ENCODE assay signal across 1 cellular context in the genomic region with DNA sequence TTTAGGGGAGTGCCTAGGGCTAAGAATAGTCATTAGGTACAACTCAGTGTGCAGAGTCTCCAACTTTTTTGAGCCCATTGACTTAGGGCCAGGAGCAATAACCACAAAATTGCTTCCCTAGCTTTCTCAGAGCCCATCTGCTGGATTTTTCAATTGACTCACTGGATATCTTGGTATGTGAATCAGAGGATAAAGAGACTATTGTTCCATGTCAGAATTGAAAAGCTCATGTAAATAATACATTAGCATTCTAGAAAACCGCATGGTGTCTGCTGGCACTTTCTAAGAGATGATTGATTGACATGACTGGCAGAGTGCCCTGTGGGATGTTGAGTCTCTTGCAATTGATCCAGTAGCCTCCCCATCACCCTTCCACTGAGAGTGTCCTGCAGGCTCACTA.
TF ChIP-seq lines count a peak whose summit lies in the region.

No MANE protein-coding gene starts in this region.

TF ChIP-seq in WTC11, 78 proteins besides CTCF, POLR2A, EP300 and RAD21 (continued from another document):
- TF ChIP-seq, protein P1, sequence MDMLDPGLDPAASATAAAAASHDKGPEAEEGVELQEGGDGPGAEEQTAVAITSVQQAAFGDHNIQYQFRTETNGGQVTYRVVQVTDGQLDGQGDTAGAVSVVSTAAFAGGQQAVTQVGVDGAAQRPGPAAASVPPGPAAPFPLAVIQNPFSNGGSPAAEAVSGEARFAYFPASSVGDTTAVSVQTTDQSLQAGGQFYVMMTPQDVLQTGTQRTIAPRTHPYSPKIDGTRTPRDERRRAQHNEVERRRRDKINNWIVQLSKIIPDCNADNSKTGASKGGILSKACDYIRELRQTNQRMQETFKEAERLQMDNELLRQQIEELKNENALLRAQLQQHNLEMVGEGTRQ (CRISPR knock-in tag; IDR thresholded peaks at IDR 0.05): no peak
- TF ChIP-seq NR2C2 (CRISPR knock-in tag; IDR thresholded peaks at IDR 0.05) (no peak), EMX1 (CRISPR knock-in tag; IDR thresholded peaks at IDR 0.05) (no peak), GRHL2 (CRISPR knock-in tag; IDR thresholded peaks at IDR 0.05; ENCODE audit: insufficient replicate concordance, severe bottlenecking) (no peak), NFE2L1 (CRISPR knock-in tag; IDR thresholded peaks at IDR 0.05) (no peak), ZNF219 (CRISPR knock-in tag; IDR thresholded peaks at IDR 0.05; ENCODE audit: borderline replicate concordance) (no peak)
- TF ChIP-seq, protein P2, sequence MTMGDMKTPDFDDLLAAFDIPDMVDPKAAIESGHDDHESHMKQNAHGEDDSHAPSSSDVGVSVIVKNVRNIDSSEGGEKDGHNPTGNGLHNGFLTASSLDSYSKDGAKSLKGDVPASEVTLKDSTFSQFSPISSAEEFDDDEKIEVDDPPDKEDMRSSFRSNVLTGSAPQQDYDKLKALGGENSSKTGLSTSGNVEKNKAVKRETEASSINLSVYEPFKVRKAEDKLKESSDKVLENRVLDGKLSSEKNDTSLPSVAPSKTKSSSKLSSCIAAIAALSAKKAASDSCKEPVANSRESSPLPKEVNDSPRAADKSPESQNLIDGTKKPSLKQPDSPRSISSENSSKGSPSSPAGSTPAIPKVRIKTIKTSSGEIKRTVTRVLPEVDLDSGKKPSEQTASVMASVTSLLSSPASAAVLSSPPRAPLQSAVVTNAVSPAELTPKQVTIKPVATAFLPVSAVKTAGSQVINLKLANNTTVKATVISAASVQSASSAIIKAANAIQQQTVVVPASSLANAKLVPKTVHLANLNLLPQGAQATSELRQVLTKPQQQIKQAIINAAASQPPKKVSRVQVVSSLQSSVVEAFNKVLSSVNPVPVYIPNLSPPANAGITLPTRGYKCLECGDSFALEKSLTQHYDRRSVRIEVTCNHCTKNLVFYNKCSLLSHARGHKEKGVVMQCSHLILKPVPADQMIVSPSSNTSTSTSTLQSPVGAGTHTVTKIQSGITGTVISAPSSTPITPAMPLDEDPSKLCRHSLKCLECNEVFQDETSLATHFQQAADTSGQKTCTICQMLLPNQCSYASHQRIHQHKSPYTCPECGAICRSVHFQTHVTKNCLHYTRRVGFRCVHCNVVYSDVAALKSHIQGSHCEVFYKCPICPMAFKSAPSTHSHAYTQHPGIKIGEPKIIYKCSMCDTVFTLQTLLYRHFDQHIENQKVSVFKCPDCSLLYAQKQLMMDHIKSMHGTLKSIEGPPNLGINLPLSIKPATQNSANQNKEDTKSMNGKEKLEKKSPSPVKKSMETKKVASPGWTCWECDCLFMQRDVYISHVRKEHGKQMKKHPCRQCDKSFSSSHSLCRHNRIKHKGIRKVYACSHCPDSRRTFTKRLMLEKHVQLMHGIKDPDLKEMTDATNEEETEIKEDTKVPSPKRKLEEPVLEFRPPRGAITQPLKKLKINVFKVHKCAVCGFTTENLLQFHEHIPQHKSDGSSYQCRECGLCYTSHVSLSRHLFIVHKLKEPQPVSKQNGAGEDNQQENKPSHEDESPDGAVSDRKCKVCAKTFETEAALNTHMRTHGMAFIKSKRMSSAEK (CRISPR knock-in tag; IDR thresholded peaks at IDR 0.05; ENCODE audit: borderline replicate concordance): no peak
- TF ChIP-seq, protein P3, sequence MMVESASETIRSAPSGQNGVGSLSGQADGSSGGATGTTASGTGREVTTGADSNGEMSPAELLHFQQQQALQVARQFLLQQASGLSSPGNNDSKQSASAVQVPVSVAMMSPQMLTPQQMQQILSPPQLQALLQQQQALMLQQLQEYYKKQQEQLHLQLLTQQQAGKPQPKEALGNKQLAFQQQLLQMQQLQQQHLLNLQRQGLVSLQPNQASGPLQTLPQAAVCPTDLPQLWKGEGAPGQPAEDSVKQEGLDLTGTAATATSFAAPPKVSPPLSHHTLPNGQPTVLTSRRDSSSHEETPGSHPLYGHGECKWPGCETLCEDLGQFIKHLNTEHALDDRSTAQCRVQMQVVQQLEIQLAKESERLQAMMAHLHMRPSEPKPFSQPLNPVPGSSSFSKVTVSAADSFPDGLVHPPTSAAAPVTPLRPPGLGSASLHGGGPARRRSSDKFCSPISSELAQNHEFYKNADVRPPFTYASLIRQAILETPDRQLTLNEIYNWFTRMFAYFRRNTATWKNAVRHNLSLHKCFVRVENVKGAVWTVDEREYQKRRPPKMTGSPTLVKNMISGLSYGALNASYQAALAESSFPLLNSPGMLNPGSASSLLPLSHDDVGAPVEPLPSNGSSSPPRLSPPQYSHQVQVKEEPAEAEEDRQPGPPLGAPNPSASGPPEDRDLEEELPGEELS (CRISPR knock-in tag; IDR thresholded peaks at IDR 0.05): no peak
